In genomic region chr4:77062856-77063255, GRCh38 we compare ENCODE assay signal across 28 cellular contexts. TPM values are rescaled to one million over a fixed set of nuclear protein-coding genes. Genes with fewer than 3 reads are reported as not detected.
DNase-seq lines count a peak whose midpoint lies in the region; ATAC-seq, FAIRE-seq and TF ChIP-seq lines count a peak whose summit lies in the region.
"Had no signal": no experiment of that assay in that cellular context is flagged by ENCODE, and none has a peak within 500 bp of the region (broad histone marks: within the 10 kb centered on the region; RNA-seq: fewer than 3 reads in every experiment).

No MANE protein-coding gene starts in this region.

- POLR2A ChIA-PET in Caco-2 (lab: Charles Lee), result no interaction called here
- POLR2A ChIA-PET in GM12878 (lab: Charles Lee), result interaction anchor here (1.0 kb wide), 1 partner anchor 11 kb away, joined by 8 read pairs; no protein-coding TSS in a partner anchor

- H3K9me3 ChIP-seq in Caco-2 (no peaks in the 10 kb centered on the region), GM12878 (replicated peaks; ENCODE audit: control insufficient read depth, insufficient read depth, low read length) (no peaks in the 10 kb centered on the region), neutrophil (no peaks in the 10 kb centered on the region), ovary (no peaks in the 10 kb centered on the region)
- H3K9me3 ChIP-seq: esophagus squamous epithelium, SJSA1, upper lobe of right lung had no signal

- BruUV-seq in Caco-2 (replicated peaks; lab: Mats Ljungman, UMichigan) (TSS peak; percentile 10), GM12878 (replicated peaks; lab: Mats Ljungman, UMichigan) (TSS peak; percentile 22)

- H3K4me1 Mint-ChIP-seq in activated T-cell treated with anti-CD3 and anti-CD28 coated beads, Interleukin-2, amount 50 U/mL, for 24 hours (ENCODE audit: low read depth), result peaks cover 19% of the 10 kb centered on the region
- no peaks in the 10 kb centered on the region for H3K4me1 Mint-ChIP-seq in Caco-2 (ENCODE audit: low read depth, unreplicated experiment)
- H3K4me1 Mint-ChIP-seq: mesothelial cell of epicardium had no signal

- RAD21 ChIA-PET in GM12878 (lab: Charles Lee; ENCODE audit: unreplicated experiment), result no interaction called here

- intact Hi-C loops in Caco-2 (cut with micrococcal nuclease; ENCODE audit: unreplicated experiment), result no loop called here
- intact Hi-C loops in GM12878 (cut with micrococcal nuclease; ENCODE audit: unreplicated experiment), result no loop called here
- intact Hi-C loops in ovary (cut with DNase I), result no loop called here

- TF ChIP-seq CTCF in Caco-2 (IDR thresholded peaks at IDR 0.05; ENCODE audit: insufficient read depth in 1 of 2, low read depth in 1 of 2, low read length in 1 of 2, severe bottlenecking in 1 of 2, unreplicated experiment in 1 of 2), result no peak
- no peak for TF ChIP-seq CTCF in GM12878 (IDR thresholded peaks at IDR 0.05 in 2 of 3, conservative IDR thresholded peaks at IDR 0.05 in 1 of 3; ENCODE audit: control insufficient read depth in 2 of 3, extremely low read depth in 1 of 3, insufficient read depth in 1 of 3, low read depth in 3 of 3, low read length in 3 of 3)
- no peak for TF ChIP-seq CTCF in neutrophil (IDR thresholded peaks at IDR 0.05)
- no peak for TF ChIP-seq CTCF in ovary (IDR thresholded peaks at IDR 0.05)

- peak; percentile 23; the same call in 1 of the 3 replicates for ATAC-seq in GM12878
- ATAC-seq: upper lobe of right lung had no signal

- H3K79me2 ChIP-seq in GM12878 (ENCODE audit: control insufficient read depth, insufficient read depth, low read length), result peaks cover 24% of the 10 kb centered on the region

- no peaks in the 10 kb centered on the region; the same call in 1 of the 2 replicates for H3K36me3 ChIP-seq in Caco-2 (ENCODE audit: control insufficient read depth, insufficient read depth, low read length)
- peaks cover 2 to 26% of the 10 kb centered on the region in 2 experiments; a peak in 3 of 4 replicates for H3K36me3 ChIP-seq in GM12878 (ENCODE audit: control insufficient read depth in 2 of 2, insufficient read depth in 2 of 2, low read length in 1 of 2)
- peaks cover 75% of the 10 kb centered on the region for H3K36me3 ChIP-seq in neutrophil
- no peaks in the 10 kb centered on the region for H3K36me3 ChIP-seq in ovary

- DNase-seq in activated T-cell treated with anti-CD3 and anti-CD28 coated beads, Interleukin-2, amount 50 U/mL, for 24 hours, result no peak
- DNase-seq in activated T-cell treated with anti-CD3 and anti-CD28 coated beads for 4 hours (no peak), Caco-2 (no peak), GM12878 (ENCODE audit: low read depth, low spot score) (no peak), anterior cingulate cortex (lab: John Stamatoyannopoulos, UW) (no peak), ovary (no peak), midbrain (lab: John Stamatoyannopoulos, UW) (no peak)
- DNase-seq: activated CD4-positive, alpha-beta T cell treated with anti-CD3 and anti-CD28 coated beads, Interleukin-2, amount 10 ng/mL, durations not matched to agents 7 days and 5 days; cerebellar nuclear complex; esophagus squamous epithelium; kidney glomerular epithelial cell; naive B cell; NCI-H1048; NCI-H1694 treated with DMSO at 0.1 percent for 48 hours; NCI-H446 treated with DMSO at 0.1 percent for 48 hours; NCI-H774; stimulated activated CD4-positive, alpha-beta T cell treated with anti-CD3 and anti-CD28 coated beads, Interleukin-4, amount 100 ng/mL, for 4 hours; T1000; upper lobe of right lung; WERI-Rb-1 had no signal

- H4K20me1 ChIP-seq in GM12878 (ENCODE audit: control insufficient read depth, insufficient read depth), result no peaks in the 10 kb centered on the region; the same call in 1 of the 2 replicates

- no peaks in the 10 kb centered on the region for H3K27me3 Mint-ChIP-seq in activated T-cell treated with anti-CD3 and anti-CD28 coated beads, Interleukin-2, amount 50 U/mL, for 24 hours
- no peaks in the 10 kb centered on the region for H3K27me3 Mint-ChIP-seq in Caco-2 (ENCODE audit: insufficient read depth, unreplicated experiment)
- H3K27me3 Mint-ChIP-seq: activated CD4-positive, alpha-beta T cell treated with anti-CD3 and anti-CD28 coated beads, Interleukin-2, amount 10 ng/mL, durations not matched to agents 7 days and 5 days; naive B cell had no signal

- H3K4me3 ChIP-seq in Caco-2 (ENCODE audit: low read depth, low read length), result no peak overlapping the region
- H3K4me3 ChIP-seq in GM12878, result no peak overlapping the region
- no peak overlapping the region for H3K4me3 ChIP-seq in neutrophil (ENCODE audit: low read depth in 1 of 2, low read length in 1 of 2)
- H3K4me3 ChIP-seq in ovary, result no peak overlapping the region
- H3K4me3 ChIP-seq: esophagus squamous epithelium, SJSA1, upper lobe of right lung had no signal

- H3K9ac ChIP-seq in GM12878 (ENCODE audit: control insufficient read depth, insufficient read depth, low read length), result no peak overlapping the region

- H3K4me3 Mint-ChIP-seq in activated T-cell treated with anti-CD3 and anti-CD28 coated beads, Interleukin-2, amount 50 U/mL, for 24 hours, result no peak overlapping the region
- no peak overlapping the region for H3K4me3 Mint-ChIP-seq in Caco-2 (ENCODE audit: unreplicated experiment)
- H3K4me3 Mint-ChIP-seq: activated CD4-positive, alpha-beta T cell treated with anti-CD3 and anti-CD28 coated beads, Interleukin-2, amount 10 ng/mL, durations not matched to agents 7 days and 5 days; mesothelial cell of epicardium had no signal

- TF ChIP-seq EP300 in GM12878 (IDR thresholded peaks at IDR 0.05; ENCODE audit: borderline replicate concordance in 1 of 2, control insufficient read depth in 1 of 2, low read depth in 2 of 2, low read length in 2 of 2), result no peak
- TF ChIP-seq EP300 in ovary (IDR thresholded peaks at IDR 0.05), result no peak

- no peak for FAIRE-seq in GM12878 (lab: Jason Lieb, UNC)
- FAIRE-seq: A204.1, endometrium, frontal cortex, GM18507, H1 had no signal

- TF ChIP-seq POLR2A in GM12878 (IDR thresholded peaks at IDR 0.05; ENCODE audit: low read depth, low read length), result no peak
- no peak for TF ChIP-seq POLR2A in ovary (IDR thresholded peaks at IDR 0.05)

- no peak overlapping the region for H2AFZ ChIP-seq in GM12878 (ENCODE audit: control insufficient read depth, low read depth, low read length)

- in situ Hi-C loops in GM12878 (cut with MboI), result no loop called here

- CTCF ChIA-PET in Caco-2 (lab: Charles Lee) (no interaction called here), GM12878 (lab: Yijun Ruan, JAX) (interaction anchor here (0.6 to 1.3 kb wide), 4 partner anchors 9 to 141 kb away, joined by 3 to 6 read pairs (median 4); no protein-coding TSS in a partner anchor)

- H3K27me3 ChIP-seq in Caco-2 (replicated peaks; ENCODE audit: control insufficient read depth, insufficient read depth, low read length) (no peaks in the 10 kb centered on the region), GM12878 (replicated peaks in 1 of 2; ENCODE audit: control insufficient read depth in 2 of 2, insufficient read depth in 2 of 2, low read length in 1 of 2) (no peaks in the 10 kb centered on the region), neutrophil (no peaks in the 10 kb centered on the region), ovary (no peaks in the 10 kb centered on the region)
- H3K27me3 ChIP-seq: esophagus squamous epithelium, SJSA1, upper lobe of right lung had no signal

- no peaks in the 10 kb centered on the region for H3K9me3 Mint-ChIP-seq in activated T-cell treated with anti-CD3 and anti-CD28 coated beads, Interleukin-2, amount 50 U/mL, for 24 hours
- H3K9me3 Mint-ChIP-seq in Caco-2 (ENCODE audit: unreplicated experiment), result no peaks in the 10 kb centered on the region
- H3K9me3 Mint-ChIP-seq: activated CD4-positive, alpha-beta T cell treated with anti-CD3 and anti-CD28 coated beads, Interleukin-2, amount 10 ng/mL, durations not matched to agents 7 days and 5 days; mesothelial cell of epicardium; naive B cell had no signal

- no peak for TF ChIP-seq RAD21 in GM12878 (IDR thresholded peaks at IDR 0.05; ENCODE audit: insufficient read depth, low read depth, low read length)

- H3K27ac ChIP-seq in GM12878 (ENCODE audit: control insufficient read depth, insufficient read depth) (no peak overlapping the region), neutrophil (peak overlapping the region; percentile 25), ovary (no peak overlapping the region)
- H3K27ac ChIP-seq: esophagus squamous epithelium, SJSA1, upper lobe of right lung, WERI-Rb-1 had no signal

- H3K4me1 ChIP-seq in Caco-2, result no peaks in the 10 kb centered on the region
- no peaks in the 10 kb centered on the region for H3K4me1 ChIP-seq in GM12878 (ENCODE audit: control insufficient read depth, insufficient read depth, low read length)
- no peaks in the 10 kb centered on the region for H3K4me1 ChIP-seq in neutrophil (ENCODE audit: control insufficient read depth in 1 of 2, insufficient read depth in 1 of 2, low read depth in 1 of 2, low read length in 1 of 2)
- H3K4me1 ChIP-seq in ovary (ENCODE audit: insufficient read depth), result no peaks in the 10 kb centered on the region
- H3K4me1 ChIP-seq: upper lobe of right lung had no signal

- H3K4me2 ChIP-seq in GM12878 (ENCODE audit: control insufficient read depth, insufficient read depth), result no peak overlapping the region

- H3K27ac Mint-ChIP-seq in activated T-cell treated with anti-CD3 and anti-CD28 coated beads, Interleukin-2, amount 50 U/mL, for 24 hours, result peak overlapping the region; percentile 26
- H3K27ac Mint-ChIP-seq in Caco-2 (ENCODE audit: unreplicated experiment), result no peak overlapping the region
- H3K27ac Mint-ChIP-seq: activated CD4-positive, alpha-beta T cell treated with anti-CD3 and anti-CD28 coated beads, Interleukin-2, amount 10 ng/mL, durations not matched to agents 7 days and 5 days; mesothelial cell of epicardium had no signal

- peaks cover 86% of the 10 kb centered on the region for H3K36me3 Mint-ChIP-seq in activated T-cell treated with anti-CD3 and anti-CD28 coated beads, Interleukin-2, amount 50 U/mL, for 24 hours (ENCODE audit: low read depth)
- H3K36me3 Mint-ChIP-seq in Caco-2 (ENCODE audit: insufficient read depth, unreplicated experiment), result peaks cover 30% of the 10 kb centered on the region

- SMC1A ChIA-PET in GM12878 (lab: Charles Lee; ENCODE audit: uncharacterized antibody, unreplicated experiment), result interaction anchor here (1.4 kb wide), 1 partner anchor 140 kb away, joined by 3 read pairs; no protein-coding TSS in a partner anchor

RNA-seq across cellular contexts. Expression of gene CCNI, which starts 12.9 kb away (rescaled TPM):
- 153 and 164 TPM in 2 replicates for total RNA-seq in Caco-2 (2022)
- 64.3 and 69.7 TPM in 2 replicates for total RNA-seq in GM12878 (2013; cell fraction: nucleolus; rRNA removed)
- 68.9 and 72.4 TPM in 2 replicates for total RNA-seq in GM12878 (2014; rRNA removed)
- total RNA-seq in GM12878 (2014; rRNA removed; fragmentation: Illumina TruSeq; extraction: Trizol), result 97.4 and 102 TPM in 2 replicates
- 165 and 169 TPM in 2 replicates for total RNA-seq in GM12878 (2021)
- polyA plus RNA-seq in GM12878 (2011; ENCODE audit: low read depth), result 154 TPM
- 178 and 201 TPM in 2 replicates for polyA plus RNA-seq in GM12878 (2011; rRNA removed)
- polyA plus RNA-seq in GM12878 (2011; cell fraction: cytosol; rRNA removed), result 117 and 138 TPM in 2 replicates
- polyA plus RNA-seq in GM12878 (2011; cell fraction: nucleus; rRNA removed), result 41.8 and 52.1 TPM in 2 replicates
- 224 and 271 TPM in 2 replicates for polyA plus RNA-seq in GM12878 (2012)
- 149 and 194 TPM in 2 replicates for polyA plus RNA-seq in GM12878 (2014; fragmentation: Illumina TruSeq; extraction: Trizol)
- 10 to 100 TPM; 72.4 to 82.4 TPM for polyA plus RNA-seq in GM12878 (2014; fragmentation: Nextera tagmentation; extraction: Ambion mirVana)
- 68.1 and 70.6 TPM in 2 replicates for polyA plus RNA-seq in GM12878 (2014; rRNA removed)
- polyA plus RNA-seq in GM12878 (2016; fragmentation: Nextera tagmentation; extraction: Ambion mirVana), result 100 to 1,000 TPM; 109 to 117 TPM
- polyA minus RNA-seq in GM12878 (2011; rRNA and poly(A)+ RNA removed), result 361 and 437 TPM in 2 replicates
- polyA minus RNA-seq in GM12878 (2011; cell fraction: cytosol; rRNA and poly(A)+ RNA removed), result 129 and 136 TPM in 2 replicates
- 42.4 and 69.8 TPM in 2 replicates for polyA minus RNA-seq in GM12878 (2011; cell fraction: nucleus; rRNA and poly(A)+ RNA removed)
- 100 to 1,000 TPM; 220 to 564 (median 355) TPM for total RNA-seq in ovary
- polyA plus RNA-seq in ovary, result 100 to 1,000 TPM; 296 to 772 TPM
